ENCODE assay signal across 28 cellular contexts in the genomic region with DNA sequence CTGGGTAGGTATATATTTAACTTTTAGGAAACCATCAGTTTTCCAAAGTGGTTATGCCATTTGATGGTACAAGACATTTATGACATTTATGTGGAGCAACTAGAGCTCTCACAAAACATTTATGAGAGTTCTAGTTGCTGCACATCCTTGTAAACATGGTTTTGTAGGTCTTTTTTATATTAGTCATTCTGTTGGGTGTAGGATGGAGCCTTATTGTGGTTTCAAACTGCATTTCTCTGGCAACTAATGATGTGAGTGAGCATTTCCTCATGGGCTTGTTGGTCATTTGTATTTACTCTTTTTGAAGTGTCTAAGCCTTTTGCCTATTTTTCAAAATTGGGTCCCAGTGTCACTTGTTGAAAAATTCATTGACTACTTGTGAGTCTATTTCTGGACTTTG. TPM values are rescaled to one million over a fixed set of nuclear protein-coding genes. Genes with fewer than 3 reads are reported as not detected.
DNase-seq lines count a peak whose midpoint lies in the region; ATAC-seq lines count a peak whose summit lies in the region.
"Had no signal": no experiment of that assay in that cellular context is flagged by ENCODE, and none has a peak within 500 bp of the region (broad histone marks: within the 10 kb centered on the region; RNA-seq: fewer than 3 reads in every experiment).

No MANE protein-coding gene starts in this region.

- H3K4me1 Mint-ChIP-seq in CD8-positive, alpha-beta memory T cell = no peaks in the 10 kb centered on the region
- H3K4me1 Mint-ChIP-seq: memory B cell, WTC11 had no signal

- H3K9me3 ChIP-seq in GM23248 (ENCODE audit: low read depth) = no peaks in the 10 kb centered on the region
- no peaks in the 10 kb centered on the region for H3K9me3 ChIP-seq in CD8-positive, alpha-beta memory T cell (ENCODE audit: low read length)
- H3K9me3 ChIP-seq: A549, Caco-2, HAP-1, neutrophil, suprapubic skin had no signal

- H3K27me3 ChIP-seq in GM23248 (replicated peaks; ENCODE audit: insufficient read depth) = peaks cover 36% of the 10 kb centered on the region
- no peaks in the 10 kb centered on the region for H3K27me3 ChIP-seq in CD8-positive, alpha-beta memory T cell (ENCODE audit: insufficient read depth, low read length, poor library complexity, severe bottlenecking)
- H3K27me3 ChIP-seq: BLaER1 treated with 17β-estradiol and CSF1 and Interleukin-3, amounts not matched to agents 10 nM and 100 nM; neutrophil; suprapubic skin had no signal

- 0 out of 2 replicates have a peak, but pooled peaks cover 3% of the 10 kb centered on the region for H3K4me1 ChIP-seq in GM23248 (ENCODE audit: insufficient read depth)
- no peaks in the 10 kb centered on the region for H3K4me1 ChIP-seq in CD8-positive, alpha-beta memory T cell (ENCODE audit: insufficient read depth, low read length)
- H3K4me1 ChIP-seq: Caco-2, HAP-1, suprapubic skin had no signal

- H3K27ac ChIP-seq in GM23248 (no peak overlapping the region), epithelial cell of prostate (no peak overlapping the region)
- no peak overlapping the region for H3K27ac ChIP-seq in CD8-positive, alpha-beta memory T cell (ENCODE audit: low read depth, low read length)
- H3K27ac ChIP-seq: A549; BLaER1 treated with 17β-estradiol and CSF1 and Interleukin-3, amounts not matched to agents 10 nM and 100 nM; neutrophil; suprapubic skin had no signal

- H3K9ac ChIP-seq in GM23248 = no peak overlapping the region
- H3K9ac ChIP-seq: BLaER1 treated with 17β-estradiol and CSF1 and Interleukin-3, amounts not matched to agents 10 nM and 100 nM had no signal

- H3K4me3 ChIP-seq in GM23248 = no peak overlapping the region
- no peak overlapping the region for H3K4me3 ChIP-seq in CD8-positive, alpha-beta memory T cell (ENCODE audit: low read length)
- H3K4me3 ChIP-seq: A549; BLaER1 treated with 17β-estradiol and CSF1 and Interleukin-3, amounts not matched to agents 10 nM and 100 nM; HAP-1; suprapubic skin had no signal

- POLR2A ChIA-PET in CD8-positive, alpha-beta memory T cell (lab: Charles Lee) = no interaction called here

- in situ Hi-C loops in GM23248 (cut with MboI) = no loop called here

- no peak overlapping the region for H3K4me3 Mint-ChIP-seq in CD8-positive, alpha-beta memory T cell
- H3K4me3 Mint-ChIP-seq: memory B cell; stimulated activated memory B cell treated with anti-CD40 and anti-IgM and Interleukin-4, amounts not matched to agents 10 μg/mL and 1 μg/mL and 100 μg/mL, for 72 hours; WTC11 had no signal

- DNase-seq in A172 (ENCODE audit: low spot score) (peak; percentile 64), GM23248 (peak; percentile 69), SW480 (ENCODE audit: low spot score) (peak; percentile 26), epithelial cell of prostate (ENCODE audit: low read depth, low spot score) (peak; percentile 43), NK-92 (lab: John Stamatoyannopoulos, UW; ENCODE audit: unreplicated experiment) (no peak), NCI-H146 (lab: John Stamatoyannopoulos, UW) (no peak)
- DNase-seq in CD8-positive, alpha-beta memory T cell = no peak
- DNase-seq in stimulated activated naive CD8-positive, alpha-beta T cell treated with anti-CD3 and anti-CD28 coated beads, Interleukin-15, Interleukin-2, amounts not matched to agents 100 U/mL and 50 U/mL, for 24 hours = no peak
- DNase-seq: activated CD4-positive, alpha-beta T cell treated with anti-CD3 and anti-CD28 coated beads, Interleukin-2, amount 50 U/mL, for 4 hours; activated naive CD4-positive, alpha-beta T cell; amygdala; Caco-2; dermis blood vessel endothelial cell; DMS79; head of caudate nucleus; Kasumi-1; left cardiac atrium; NCI-H2081 treated with DMSO at 0.1 percent for 48 hours; T-helper 9 cell had no signal

- H4K20me1 ChIP-seq in GM23248 (ENCODE audit: insufficient read depth) = no peaks in the 10 kb centered on the region
- H4K20me1 ChIP-seq: BLaER1 treated with 17β-estradiol and CSF1 and Interleukin-3, amounts not matched to agents 10 nM and 100 nM had no signal

- 0 out of 2 replicates have a peak, but pooled peaks cover 5% of the 10 kb centered on the region for H3F3A ChIP-seq in GM23248 (ENCODE audit: insufficient read depth)

- H3K36me3 Mint-ChIP-seq in CD8-positive, alpha-beta memory T cell = no peaks in the 10 kb centered on the region
- H3K36me3 Mint-ChIP-seq: memory B cell; stimulated activated memory B cell treated with anti-CD40 and anti-IgM and Interleukin-4, amounts not matched to agents 10 μg/mL and 1 μg/mL and 100 μg/mL, for 72 hours; WTC11 had no signal

- H3K9me3 Mint-ChIP-seq in CD8-positive, alpha-beta memory T cell = no peaks in the 10 kb centered on the region
- H3K9me3 Mint-ChIP-seq: WTC11 had no signal

- no peak overlapping the region for H3K4me2 ChIP-seq in GM23248 (ENCODE audit: unreplicated experiment)
- H3K4me2 ChIP-seq: A549; BLaER1 treated with 17β-estradiol and CSF1 and Interleukin-3, amounts not matched to agents 10 nM and 100 nM had no signal

- no peak for ATAC-seq in stimulated activated naive CD8-positive, alpha-beta T cell treated with anti-CD3 and anti-CD28 coated beads, Interleukin-15, Interleukin-2, amounts not matched to agents 100 U/mL and 50 U/mL, for 24 hours
- ATAC-seq: A549; left cardiac atrium; stimulated activated memory B cell treated with anti-CD40 and anti-IgM and Interleukin-4, amounts not matched to agents 10 μg/mL and 1 μg/mL and 100 μg/mL, for 72 hours; WTC11 had no signal

- H3K79me2 ChIP-seq in GM23248 (ENCODE audit: insufficient read depth) = no peaks in the 10 kb centered on the region

- no peaks in the 10 kb centered on the region for H3K36me3 ChIP-seq in GM23248 (ENCODE audit: low read depth)
- H3K36me3 ChIP-seq in CD8-positive, alpha-beta memory T cell (ENCODE audit: insufficient read depth, low read length) = no peaks in the 10 kb centered on the region
- H3K36me3 ChIP-seq: BLaER1 treated with 17β-estradiol and CSF1 and Interleukin-3, amounts not matched to agents 10 nM and 100 nM; HAP-1; neutrophil; suprapubic skin had no signal

- no peak overlapping the region for H2AFZ ChIP-seq in GM23248

- no peaks in the 10 kb centered on the region for H3K9me2 ChIP-seq in GM23248 (ENCODE audit: insufficient read depth)

- peaks cover 2 to 19% of the 10 kb centered on the region in 2 donors for H3K27me3 Mint-ChIP-seq in CD8-positive, alpha-beta memory T cell
- H3K27me3 Mint-ChIP-seq: memory B cell; stimulated activated memory B cell treated with anti-CD40 and anti-IgM and Interleukin-4, amounts not matched to agents 10 μg/mL and 1 μg/mL and 100 μg/mL, for 72 hours had no signal

- CTCF ChIA-PET in CD8-positive, alpha-beta memory T cell (lab: Charles Lee) = no interaction called here

- no peak overlapping the region for H3K27ac Mint-ChIP-seq in CD8-positive, alpha-beta memory T cell
- H3K27ac Mint-ChIP-seq: memory B cell; stimulated activated memory B cell treated with anti-CD40 and anti-IgM and Interleukin-4, amounts not matched to agents 10 μg/mL and 1 μg/mL and 100 μg/mL, for 72 hours; WTC11 had no signal

RNA-seq across cellular contexts. Expression of gene MGLL, which starts 45.7 kb away (rescaled TPM):
- total RNA-seq in A172 (2014; rRNA removed; shearing (Covaris generic)) = 31.2 and 31.4 TPM in 2 replicates
- 58.7 and 59.2 TPM in 2 replicates for total RNA-seq in GM23248 (2014; rRNA removed; shearing (Covaris generic))
- 184 and 194 TPM in 2 replicates for polyA plus RNA-seq in GM23248 (2016; fragmentation: Nextera tagmentation; extraction: Ambion mirVana)
- total RNA-seq in CD8-positive, alpha-beta memory T cell = 1 to 10 TPM; 5.3 to 5.9 TPM
- 3.0 TPM for polyA plus RNA-seq in CD8-positive, alpha-beta memory T cell

RNA-seq across cellular contexts. Expression of gene KBTBD12, which starts 47.0 kb away (rescaled TPM):
- not detected in 2 replicates for total RNA-seq in A172 (2014; rRNA removed; shearing (Covaris generic))
- not detected in 2 replicates for total RNA-seq in GM23248 (2014; rRNA removed; shearing (Covaris generic))
- polyA plus RNA-seq in GM23248 (2016; fragmentation: Nextera tagmentation; extraction: Ambion mirVana) = not detected in 2 replicates
- total RNA-seq in CD8-positive, alpha-beta memory T cell = not detected
- polyA plus RNA-seq in CD8-positive, alpha-beta memory T cell = not detected
- total RNA-seq: Caco-2, dermis blood vessel endothelial cell, OCI-LY7 had no signal
- polyA plus RNA-seq: A549 had no signal

Comparison
In these comparisons a context has a peak if more than half of its experiments do, and no peak if none do; other contexts are left out.
1. DNase-seq: peak in A172 (single experiment), GM23248 (single experiment), SW480 (single experiment) and epithelial cell of prostate (single experiment); none in CD8-positive, alpha-beta memory T cell (0 of 5), NK-92 (single experiment), NCI-H146 (single experiment) and stimulated activated naive CD8-positive, alpha-beta T cell treated with anti-CD3 and anti-CD28 coated beads, Interleukin-15, Interleukin-2, amounts not matched to agents 100 U/mL and 50 U/mL, for 24 hours (single experiment).